ENCODE assay signal across 7 cellular contexts in genomic region chr16:90104703-90105102, GRCh38. TPM values are rescaled to one million over a fixed set of nuclear protein-coding genes. Genes with fewer than 3 reads are reported as not detected.
"Had no signal": no experiment of that assay in that cellular context is flagged by ENCODE, and none has a peak within 500 bp of the region (broad histone marks: within the 10 kb centered on the region; RNA-seq: fewer than 3 reads in every experiment).

No MANE protein-coding gene starts in this region.

RNA-seq across cellular contexts. Expression of gene PRDM7, which starts 27.6 kb away (rescaled TPM):
- total RNA-seq: GM23248, GM23338, H1, H4, H7, H9, HFFc6 had no signal
- polyA plus RNA-seq: GM23248 had no signal
